ENCODE assay signal across 8 cellular contexts in genomic region chr3:54935869-54936268, GRCh38. TPM values are rescaled to one million over a fixed set of nuclear protein-coding genes. Genes with fewer than 3 reads are reported as not detected.
"Had no signal": no experiment of that assay in that cellular context is flagged by ENCODE, and none has a peak within 500 bp of the region (broad histone marks: within the 10 kb centered on the region; RNA-seq: fewer than 3 reads in every experiment).

No MANE protein-coding gene starts in this region.

- ATAC-seq: GM12878 had no signal

- DNase-seq: GDM1, GF-D8 had no signal

- FAIRE-seq: G401.6, GM12878, GM12891, GM12892, GM18507, GM19239 had no signal

- H3K4me3 ChIP-seq: GM12878 had no signal

RNA-seq across cellular contexts. Expression of gene LRTM1, which starts 8.0 kb away (rescaled TPM):
- total RNA-seq: GM12878 had no signal
